In the genomic region with DNA sequence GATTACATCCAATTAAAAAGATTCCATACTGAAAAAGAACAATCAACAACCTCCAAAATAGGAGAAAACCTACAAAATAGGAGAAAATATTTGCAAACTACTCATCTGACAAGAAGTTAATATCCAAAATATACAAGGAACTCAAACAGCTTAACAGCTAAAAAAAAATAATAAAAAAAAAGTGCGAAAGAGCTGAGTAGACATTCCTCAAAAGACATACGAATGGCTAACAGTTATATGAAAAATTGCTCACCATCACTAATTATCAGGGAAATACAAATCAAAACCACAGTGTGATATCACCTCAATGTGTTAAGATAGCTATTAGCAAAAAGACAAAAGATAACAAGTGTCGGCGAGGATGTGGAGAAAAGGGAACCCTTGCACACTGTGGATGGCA, we compare ENCODE assay signal across 23 cellular contexts.
"Had no signal": no experiment of that assay in that cellular context is flagged by ENCODE, and none has a peak within 500 bp of the region (broad histone marks: within the 10 kb centered on the region; RNA-seq: fewer than 3 reads in every experiment).

No MANE protein-coding gene starts in this region.

- H3K4me1 ChIP-seq: esophagus muscularis mucosa, foreskin keratinocyte, gastroesophageal sphincter, heart left ventricle, left lung, lower lobe of right lung had no signal

- ATAC-seq: foreskin keratinocyte, gastroesophageal sphincter, heart left ventricle, left cardiac atrium, left lung, left ventricle myocardium superior, lower lobe of right lung, mucosa of descending colon had no signal

- H2AFZ ChIP-seq: hepatocyte had no signal

- FAIRE-seq: colon, endothelial cell of umbilical vein, frontal cortex, islet of Langerhans, keratinocyte had no signal

- H3K27me3 ChIP-seq: dorsolateral prefrontal cortex, esophagus muscularis mucosa, foreskin keratinocyte, gastroesophageal sphincter, heart left ventricle, hepatocyte, left lung had no signal

- DNase-seq: dermis blood vessel endothelial cell; dorsolateral prefrontal cortex; effector CD4-positive, alpha-beta T cell; effector memory CD4-positive, alpha-beta T cell; foreskin keratinocyte; heart left ventricle; hypothalamus; left cardiac atrium; left lung; left ventricle myocardium superior; lower lobe of right lung; mesenchymal stem cell; mucosa of descending colon; naive B cell had no signal

- H3K4me3 ChIP-seq: coronary artery, dorsolateral prefrontal cortex, esophagus muscularis mucosa, gastroesophageal sphincter, heart left ventricle, hepatocyte, left lung, lower lobe of right lung, mucosa of descending colon had no signal

- H3K79me2 ChIP-seq: hepatocyte had no signal

- H3K4me2 ChIP-seq: hepatocyte had no signal

- H3K36me3 ChIP-seq: esophagus muscularis mucosa, gastroesophageal sphincter, heart left ventricle, left lung, lower lobe of right lung had no signal

- H3K27ac ChIP-seq: coronary artery, dorsolateral prefrontal cortex, esophagus muscularis mucosa, foreskin keratinocyte, gastroesophageal sphincter, heart left ventricle, hepatocyte, left lung, lower lobe of right lung had no signal
